ENCODE assay signal across 8 cellular contexts in the genomic region with DNA sequence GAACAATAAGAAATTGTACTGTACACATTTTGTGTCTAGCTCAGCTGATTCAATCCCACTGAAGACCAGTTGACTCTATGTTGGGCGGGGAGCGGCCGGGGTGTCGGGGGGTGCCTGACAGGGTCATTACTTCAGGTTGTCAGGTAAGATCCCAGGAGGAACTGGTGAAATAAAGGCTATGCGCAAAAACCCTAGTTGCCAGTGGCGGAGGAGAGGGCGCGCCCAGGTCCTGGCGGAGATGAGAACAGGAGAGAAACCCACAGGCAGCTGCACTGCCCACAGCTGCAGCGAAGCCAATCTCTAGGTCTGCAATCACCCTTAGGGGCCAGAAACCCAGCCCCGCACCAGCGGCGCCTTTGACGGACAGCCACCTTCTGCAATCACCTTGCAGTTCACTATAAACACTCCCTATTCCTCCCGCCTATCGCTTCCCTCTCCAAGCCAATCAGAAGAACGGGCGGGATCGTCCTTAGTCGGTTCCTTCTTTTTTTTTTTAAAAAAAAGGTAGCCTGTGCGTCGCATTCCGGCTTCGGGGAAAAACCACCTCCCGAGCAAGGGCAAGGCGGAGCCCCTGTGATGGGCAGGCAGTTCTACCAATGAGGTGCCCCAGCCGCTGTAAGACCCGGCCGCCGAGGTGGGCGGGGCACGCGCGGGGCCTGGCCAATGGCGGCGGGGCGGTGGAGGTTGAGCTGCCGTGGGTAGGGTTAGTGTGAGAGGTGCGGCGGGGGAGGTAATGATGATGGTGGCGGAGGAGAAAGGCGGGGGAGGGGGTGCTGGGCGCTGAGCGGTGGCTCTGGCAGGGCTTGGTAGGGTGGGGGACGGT. TPM values are rescaled to one million over a fixed set of nuclear protein-coding genes. Genes with fewer than 3 reads are reported as not detected.
DNase-seq lines count a peak whose midpoint lies in the region; ATAC-seq, FAIRE-seq and TF ChIP-seq lines count a peak whose summit lies in the region.

A gene (plus strand): TSS at position 707 of the 823 bp plus-strand sequence. CDS start 1,479 bp downstream, outside the sequence.

- no peaks in the 10 kb centered on the region for H3K27me3 ChIP-seq in bronchial epithelial cell (ENCODE audit: control insufficient read depth, insufficient read depth, low read length)
- H3K27me3 ChIP-seq in iPS-20b (ENCODE audit: insufficient read depth, low read length): no peaks in the 10 kb centered on the region

- peak within 1 kb of the TSS; percentile 91 for H3K9ac ChIP-seq in iPS-20b (ENCODE audit: low read depth, low read length)

- ATAC-seq in GM18907 (IDR thresholded peaks at IDR 0.05; ENCODE audit: unreplicated experiment): peak; percentile 97
- ATAC-seq in HG03159 (IDR thresholded peaks at IDR 0.05; ENCODE audit: unreplicated experiment): peak; percentile 96

- peaks cover 10% of the 10 kb centered on the region for H3K4me1 ChIP-seq in iPS-20b (ENCODE audit: insufficient read depth, low read length)

- H3K4me3 ChIP-seq in AG04449 (ENCODE audit: low read depth, low read length) (peak within 1 kb of the TSS; percentile 80), WI38 (ENCODE audit: low read depth, low read length) (peak within 1 kb of the TSS; percentile 81), bronchial epithelial cell (ENCODE audit: low read depth, low read length) (peak within 1 kb of the TSS; percentile 86), iPS-20b (ENCODE audit: low read length) (peak within 1 kb of the TSS; percentile 95), skin epidermis (peak within 1 kb of the TSS; percentile 63 to 96 (median 93))

- no peak for TF ChIP-seq CTCF in AG04449 (IDR thresholded peaks at IDR 0.05; ENCODE audit: insufficient read depth, low read length, missing control alignments)
- TF ChIP-seq CTCF in WI38 (IDR thresholded peaks at IDR 0.05; ENCODE audit: low read depth, low read length): no peak
- TF ChIP-seq CTCF in bronchial epithelial cell (IDR thresholded peaks at IDR 0.05; ENCODE audit: insufficient read depth, low read length, severe bottlenecking): no peak

- H3K36me3 ChIP-seq in bronchial epithelial cell (ENCODE audit: control insufficient read depth, insufficient read depth, low read length) (no peaks in the 10 kb centered on the region), iPS-20b (ENCODE audit: insufficient read depth, low read depth, low read length) (peaks cover 17% of the 10 kb centered on the region)

- H3K27ac ChIP-seq in iPS-20b (ENCODE audit: low read length) (peak within 1 kb of the TSS; percentile 34), skin epidermis (peak within 1 kb of the TSS; percentile 74 to 97 (median 89))

- DNase-seq in AG04449 (ENCODE audit: low read depth, low spot score): peak; percentile 99
- peak; percentile 98 for DNase-seq in NCI-H2227 treated with DMSO at 0.1 percent for 48 hours (lab: John Stamatoyannopoulos, UW)
- DNase-seq in bronchial epithelial cell (ENCODE audit: low read depth): peak; percentile 99

- POLR2A ChIA-PET in AG04449 (lab: Yijun Ruan, JAX): interaction anchor here (0.6 to 1.4 kb wide), 6 partner anchors 41 to 248 kb away, joined by 3 to 6 read pairs (median 3); no protein-coding TSS in a partner anchor

- CTCF ChIA-PET in AG04449 (lab: Yijun Ruan, JAX): interaction anchor here (0.8 to 1.7 kb wide), 3 partner anchors 9 to 70 kb away, joined by 3 to 5 read pairs (median 4); no protein-coding TSS in a partner anchor

- no peak for FAIRE-seq in bronchial epithelial cell (lab: Jason Lieb, UNC)

- H3K9me3 ChIP-seq in iPS-20b (ENCODE audit: insufficient read depth, low read depth, low read length): no peaks in the 10 kb centered on the region

RNA-seq across cellular contexts. Expression of the gene that starts here (rescaled TPM):
- 125 and 132 TPM in 2 replicates for total RNA-seq in bronchial epithelial cell

Comparison
In these comparisons a context has a peak if more than half of its experiments do, and no peak if none do; other contexts are left out.
1. Peak in every context shown above with its lines: DNase-seq, ATAC-seq, H3K4me3 ChIP-seq and H3K27ac ChIP-seq.